17 cellular contexts compared by ENCODE assay signal in genomic region chr13:73321039-73321438, GRCh38.
"Had no signal": no experiment of that assay in that cellular context is flagged by ENCODE, and none has a peak within 500 bp of the region (broad histone marks: within the 10 kb centered on the region; RNA-seq: fewer than 3 reads in every experiment).

No MANE protein-coding gene starts in this region.

- H3K9me3 Mint-ChIP-seq: activated CD8-positive, alpha-beta T cell treated with anti-CD3 and anti-CD28 coated beads for 36 hours; activated T-cell treated with anti-CD3 and anti-CD28 coated beads, Interleukin-2, amount 50 U/mL, for 72 hours; brain; neural progenitor cell; WTC11 had no signal

- H3K36me3 ChIP-seq: colonic mucosa, neural progenitor cell, ovary, sigmoid colon, stomach, thoracic aorta had no signal

- H3K27me3 Mint-ChIP-seq: activated CD8-positive, alpha-beta T cell treated with anti-CD3 and anti-CD28 coated beads for 36 hours; activated naive CD8-positive, alpha-beta T cell; brain had no signal

- H3K4me3 ChIP-seq: colonic mucosa, neural progenitor cell, ovary, sigmoid colon, stomach, thoracic aorta had no signal

- H3K27ac ChIP-seq: colonic mucosa, neural progenitor cell, ovary, sigmoid colon, stomach, thoracic aorta had no signal

- H3K36me3 Mint-ChIP-seq: activated naive CD8-positive, alpha-beta T cell; brain; neural progenitor cell; WTC11 had no signal

- H3K4me1 Mint-ChIP-seq: neural progenitor cell had no signal

- ATAC-seq: activated CD8-positive, alpha-beta T cell treated with anti-CD3 and anti-CD28 coated beads for 36 hours; activated T-cell treated with anti-CD3 and anti-CD28 coated beads, Interleukin-2, amount 50 U/mL, for 72 hours; esophagus mucosa; WTC11 had no signal

- H3K27ac Mint-ChIP-seq: activated CD8-positive, alpha-beta T cell treated with anti-CD3 and anti-CD28 coated beads for 36 hours; activated naive CD8-positive, alpha-beta T cell; activated T-cell treated with anti-CD3 and anti-CD28 coated beads, Interleukin-2, amount 50 U/mL, for 72 hours; brain; neural progenitor cell; WTC11 had no signal

- H3K4me3 Mint-ChIP-seq: activated CD8-positive, alpha-beta T cell treated with anti-CD3 and anti-CD28 coated beads for 36 hours; activated naive CD8-positive, alpha-beta T cell; activated T-cell treated with anti-CD3 and anti-CD28 coated beads, Interleukin-2, amount 50 U/mL, for 72 hours; brain; neural progenitor cell; WTC11 had no signal

- H3K9me3 ChIP-seq: colonic mucosa, ovary, sigmoid colon, stomach, thoracic aorta had no signal

- H3K4me1 ChIP-seq: colonic mucosa, neural progenitor cell, sigmoid colon had no signal

- H3K27me3 ChIP-seq: colonic mucosa, neural progenitor cell, ovary, sigmoid colon, stomach had no signal

- DNase-seq: activated CD4-positive, alpha-beta T cell treated with anti-CD3 and anti-CD28 coated beads for 4 hours; activated CD8-positive, alpha-beta T cell treated with anti-CD3 and anti-CD28 coated beads for 36 hours; activated gamma-delta T cell treated with Interleukin-2 at 50 U/mL for 16 hours; activated T-cell treated with anti-CD3 and anti-CD28 coated beads, Interleukin-2, amount 50 U/mL, for 72 hours; central memory CD4-positive, alpha-beta T cell; colonic mucosa; midbrain; ovary; sigmoid colon; stimulated activated CD4-positive, alpha-beta T cell treated with anti-CD3 and anti-CD28 coated beads, Interleukin-1b, Interleukin-23, amount 100 ng/mL, for 48 hours; stomach had no signal
